27 cellular contexts compared by ENCODE assay signal in the genomic region with DNA sequence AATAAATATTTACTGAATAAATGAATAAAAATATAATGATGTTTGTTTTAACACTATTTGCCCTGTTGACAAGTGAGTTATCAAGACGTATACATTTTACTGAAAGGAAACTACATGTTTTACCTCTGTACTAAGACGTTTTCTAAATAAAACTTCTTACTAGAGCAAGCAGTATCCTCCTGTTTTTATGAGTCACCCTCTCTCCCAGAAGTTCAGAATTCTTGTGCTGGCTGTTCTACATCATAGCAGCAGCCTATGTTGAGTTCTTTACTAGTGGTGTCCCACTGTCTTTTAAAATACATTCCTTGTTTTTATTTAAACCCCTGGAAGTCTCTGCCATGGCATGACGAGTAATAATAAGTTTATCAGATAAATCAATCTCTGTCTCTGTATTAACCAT.
DNase-seq lines count a peak whose midpoint lies in the region; ATAC-seq and TF ChIP-seq lines count a peak whose summit lies in the region.
"Had no signal": no experiment of that assay in that cellular context is flagged by ENCODE, and none has a peak within 500 bp of the region (broad histone marks: within the 10 kb centered on the region; RNA-seq: fewer than 3 reads in every experiment).

No MANE protein-coding gene starts in this region.

- no peak overlapping the region for H2BK120ac ChIP-seq in IMR-90 (ENCODE audit: low read depth, low read length)

- H3K23ac ChIP-seq in IMR-90 (ENCODE audit: low read depth, low read length) = no peak overlapping the region

- TF ChIP-seq CTCF in IMR-90 (conservative IDR thresholded peaks at IDR 0.05; ENCODE audit: low read depth, low read length) (no peak), brain microvascular endothelial cell (IDR thresholded peaks at IDR 0.05; ENCODE audit: low read depth, low read length, missing control alignments) (no peak), osteocyte (IDR thresholded peaks at IDR 0.05) (no peak)

- TF ChIP-seq POLR2A in IMR-90 (IDR thresholded peaks at IDR 0.05; ENCODE audit: low read depth, low read length) = no peak

- H2AFZ ChIP-seq in IMR-90 (replicated peaks; ENCODE audit: low read length, poor library complexity) = no peak overlapping the region

- TF ChIP-seq RAD21 in IMR-90 (IDR thresholded peaks at IDR 0.05; ENCODE audit: low read length) = no peak

- BruUV-seq in IMR-90 (replicated peaks; lab: Mats Ljungman, UMichigan) = no TSS peak

- no peaks in the 10 kb centered on the region for H3K4me1 ChIP-seq in IMR-90 (ENCODE audit: control insufficient read depth, insufficient read depth, low read length)
- H3K4me1 ChIP-seq: prostate gland, spleen, thyroid gland had no signal

- H3K36me3 ChIP-seq in IMR-90 (ENCODE audit: control insufficient read depth, insufficient read depth, low read length) (no peaks in the 10 kb centered on the region), brain microvascular endothelial cell (replicated peaks) (no peaks in the 10 kb centered on the region)
- H3K36me3 ChIP-seq: prostate gland, spleen, thyroid gland had no signal

- intact Hi-C loops in IMR-90 (cut with micrococcal nuclease) = no loop called here
- intact Hi-C loops in left cardiac atrium (cut with DNase I) = no loop called here

- POLR2A ChIA-PET in IMR-90 (lab: Charles Lee; ENCODE audit: unreplicated experiment) = no interaction called here

- no peak overlapping the region for H3K27ac ChIP-seq in IMR-90 (ENCODE audit: insufficient read depth, low read length)
- H3K27ac ChIP-seq in brain microvascular endothelial cell = no peak overlapping the region
- H3K27ac ChIP-seq: KMS-11, prostate gland, spleen, thyroid gland had no signal

- H3K4ac ChIP-seq in IMR-90 (ENCODE audit: low read depth, low read length) = no peak overlapping the region

- H3K9ac ChIP-seq in IMR-90 (ENCODE audit: low read depth, low read length) = no peak overlapping the region
- H3K9ac ChIP-seq: KMS-11 had no signal

- H3K9me1 ChIP-seq in IMR-90 (ENCODE audit: insufficient read depth, low read length) = no peaks in the 10 kb centered on the region

- H2AK5ac ChIP-seq in IMR-90 (ENCODE audit: low read depth, low read length) = no peak overlapping the region

- WGBS in IMR-90 (ENCODE audit: extremely low coverage in 2 of 2, insufficient read length in 1 of 2), 2 experiments = 33% methylated on average over 1 of the region's 3 CpGs; no CpG with 5 or more reads in 1 of the 2 experiments

- H4K8ac ChIP-seq in IMR-90 (ENCODE audit: low read depth in 2 of 2, low read length in 2 of 2) = no peak overlapping the region

- H3K4me3 Mint-ChIP-seq in osteocyte (ENCODE audit: unreplicated experiment) = no peak overlapping the region
- H3K4me3 Mint-ChIP-seq: activated CD4-positive, alpha-beta memory T cell treated with anti-CD3 and anti-CD28 coated beads, Interleukin-2, amount 10 ng/mL, durations not matched to agents 7 days and 5 days; CD4-positive, CD25-positive, alpha-beta regulatory T cell; stimulated activated naive CD8-positive, alpha-beta T cell treated with anti-CD3 and anti-CD28 coated beads, Interleukin-15, Interleukin-2, amounts not matched to agents 100 ng/mL and 50 ng/mL, for 24 hours had no signal

- H2AK9ac ChIP-seq in IMR-90 (replicated peaks; ENCODE audit: low read depth, low read length, poor library complexity) = no peak overlapping the region

- H2BK15ac ChIP-seq in IMR-90 (ENCODE audit: low read depth, low read length) = no peak overlapping the region

- CTCF ChIA-PET in IMR-90 (lab: Yijun Ruan, JAX) = no interaction called here

- peaks cover 23% of the 10 kb centered on the region for H3K27me3 Mint-ChIP-seq in osteocyte (ENCODE audit: unreplicated experiment)
- H3K27me3 Mint-ChIP-seq: activated CD4-positive, alpha-beta memory T cell treated with anti-CD3 and anti-CD28 coated beads, Interleukin-2, amount 10 ng/mL, durations not matched to agents 7 days and 5 days; CD4-positive, CD25-positive, alpha-beta regulatory T cell; stimulated activated naive CD8-positive, alpha-beta T cell treated with anti-CD3 and anti-CD28 coated beads, Interleukin-15, Interleukin-2, amounts not matched to agents 100 ng/mL and 50 ng/mL, for 24 hours had no signal

- no peak overlapping the region for H2BK5ac ChIP-seq in IMR-90 (ENCODE audit: low read depth, low read length, poor library complexity, severe bottlenecking)

- H3K14ac ChIP-seq in IMR-90 (replicated peaks; ENCODE audit: low read depth, low read length) = no peak overlapping the region

- no peak overlapping the region for H4K5ac ChIP-seq in IMR-90 (ENCODE audit: low read depth, low read length)

- peak; percentile 16 for DNase-seq in IMR-90
- peak; percentile 49 for DNase-seq in brain microvascular endothelial cell
- DNase-seq in fibroblast of peridontal ligament (ENCODE audit: extremely low read depth) = peak; percentile 13
- peak; percentile 12 for DNase-seq in skeletal muscle cell (ENCODE audit: low read depth)
- no peak for DNase-seq in left cardiac atrium
- no peak for DNase-seq in osteocyte (ENCODE audit: extremely low spot score, unreplicated experiment)
- DNase-seq in activated CD4-positive, alpha-beta T cell treated with anti-CD3 and anti-CD28 coated beads, Interleukin-2, amount 50 U/mL, for 4 hours = no peak
- DNase-seq: activated CD4-positive, alpha-beta memory T cell treated with anti-CD3 and anti-CD28 coated beads, Interleukin-2, amount 10 ng/mL, durations not matched to agents 7 days and 5 days; activated CD4-positive, CD25-positive, alpha-beta regulatory T cell; activated effector memory CD4-positive, alpha-beta T cell treated with anti-CD3 and anti-CD28 coated beads, Interleukin-2, amount 50 U/mL, for 16 hours; activated T-cell treated with anti-CD3 and anti-CD28 coated beads for 4 hours; caudate nucleus; CD4-positive, CD25-positive, alpha-beta regulatory T cell; DMS153; NCI-H1092; NCI-H187 treated with DMSO at 0.1 percent for 48 hours; NCI-H2227 treated with DMSO at 0.1 percent for 48 hours; NCI-H748 treated with DMSO at 0.1 percent for 48 hours; spleen; SW 1271; thyroid gland had no signal

- H3K4me3 ChIP-seq in IMR-90 (ENCODE audit: insufficient read depth, low read depth, low read length) (no peak overlapping the region), brain microvascular endothelial cell (ENCODE audit: low read depth, low read length) (no peak overlapping the region), skeletal muscle cell (ENCODE audit: low read depth, low read length) (no peak overlapping the region)
- H3K4me3 ChIP-seq: prostate gland, spleen, thyroid gland had no signal

- peaks cover 3% of the 10 kb centered on the region for H3K36me3 Mint-ChIP-seq in osteocyte (ENCODE audit: unreplicated experiment)
- H3K36me3 Mint-ChIP-seq: CD4-positive, CD25-positive, alpha-beta regulatory T cell had no signal

- H4K91ac ChIP-seq in IMR-90 (ENCODE audit: insufficient read depth, low read depth, low read length) = no peak overlapping the region

- peaks cover 23% of the 10 kb centered on the region for H3K9me3 Mint-ChIP-seq in osteocyte (ENCODE audit: unreplicated experiment)
- H3K9me3 Mint-ChIP-seq: stimulated activated naive CD8-positive, alpha-beta T cell treated with anti-CD3 and anti-CD28 coated beads, Interleukin-15, Interleukin-2, amounts not matched to agents 100 ng/mL and 50 ng/mL, for 24 hours had no signal

- H3K4me2 ChIP-seq in IMR-90 (ENCODE audit: low read depth, low read length) = no peak overlapping the region
- H3K4me2 ChIP-seq: KMS-11 had no signal

- H2BK20ac ChIP-seq in IMR-90 (ENCODE audit: low read depth, low read length) = no peak overlapping the region

- ATAC-seq in IMR-90 (ENCODE audit: low read depth) (peak; percentile 62), left cardiac atrium (no peak), HG03432 (IDR thresholded peaks at IDR 0.05; ENCODE audit: unreplicated experiment) (no peak)
- ATAC-seq: left lobe of liver, Right ventricle myocardium inferior had no signal

- H3K56ac ChIP-seq in IMR-90 (ENCODE audit: extremely low read depth, insufficient read depth, low read length) = no peak overlapping the region

- in situ Hi-C loops in IMR-90 (cut with MboI; ENCODE audit: low sequenced_read_pairs) (no loop called here), brain microvascular endothelial cell (cut with HindIII; ENCODE audit: low pct_ligation_motif_present, low sequenced_read_pairs) (no loop called here)

- H3K27ac Mint-ChIP-seq in osteocyte (ENCODE audit: unreplicated experiment) = no peak overlapping the region
- H3K27ac Mint-ChIP-seq: activated CD4-positive, alpha-beta memory T cell treated with anti-CD3 and anti-CD28 coated beads, Interleukin-2, amount 10 ng/mL, durations not matched to agents 7 days and 5 days; CD4-positive, CD25-positive, alpha-beta regulatory T cell; stimulated activated naive CD8-positive, alpha-beta T cell treated with anti-CD3 and anti-CD28 coated beads, Interleukin-15, Interleukin-2, amounts not matched to agents 100 ng/mL and 50 ng/mL, for 24 hours had no signal

- H4K20me1 ChIP-seq in IMR-90 (ENCODE audit: insufficient read depth, low read length) = no peaks in the 10 kb centered on the region

- dilution Hi-C loops in IMR-90 (cut with HindIII; ENCODE audit: low sequenced_read_pairs, unreplicated experiment) = no loop called here

- no peaks in the 10 kb centered on the region for H3K4me1 Mint-ChIP-seq in osteocyte (ENCODE audit: unreplicated experiment)
- H3K4me1 Mint-ChIP-seq: activated CD4-positive, alpha-beta memory T cell treated with anti-CD3 and anti-CD28 coated beads, Interleukin-2, amount 10 ng/mL, durations not matched to agents 7 days and 5 days; CD4-positive, CD25-positive, alpha-beta regulatory T cell had no signal

- no peak overlapping the region for H3K18ac ChIP-seq in IMR-90 (ENCODE audit: low read depth, low read length)

- H3K79me1 ChIP-seq in IMR-90 (ENCODE audit: low read depth in 1 of 2, low read length in 2 of 2) = no peaks in the 10 kb centered on the region

- H3K27me3 ChIP-seq in IMR-90 (ENCODE audit: control insufficient read depth, insufficient read depth, low read length) (no peaks in the 10 kb centered on the region), brain microvascular endothelial cell (replicated peaks) (no peaks in the 10 kb centered on the region)
- H3K27me3 ChIP-seq: spleen, thyroid gland had no signal

- H3K9me3 ChIP-seq in IMR-90 (ENCODE audit: control insufficient read depth, insufficient read depth, low read length) = 0 out of 2 replicates have a peak, but pooled peaks cover under 1% of the 10 kb centered on the region
- H3K9me3 ChIP-seq: prostate gland, thyroid gland had no signal

TF ChIP-seq in IMR-90, 13 proteins besides CTCF, POLR2A, EP300 and RAD21 (continues in another document):
- TF ChIP-seq MAFK (IDR thresholded peaks at IDR 0.05; ENCODE audit: low read depth, low read length) = no peak
- no peak for TF ChIP-seq FOS (IDR thresholded peaks at IDR 0.05; ENCODE audit: low read depth, low read length)
- TF ChIP-seq MAZ (IDR thresholded peaks at IDR 0.05; ENCODE audit: borderline replicate concordance, low read depth, low read length) = no peak
- TF ChIP-seq CHD1 (IDR thresholded peaks at IDR 0.05; ENCODE audit: low read depth, low read length) = no peak
- TF ChIP-seq CEBPB (IDR thresholded peaks at IDR 0.05; ENCODE audit: low read depth, low read length) = no peak
- no peak for TF ChIP-seq RCOR1 (IDR thresholded peaks at IDR 0.05; ENCODE audit: insufficient replicate concordance, low read length)

Comparison
In these comparisons a context has a peak if more than half of its experiments do, and no peak if none do; other contexts are left out.
1. DNase-seq: peak in IMR-90 (single experiment), brain microvascular endothelial cell (single experiment), fibroblast of peridontal ligament (single experiment) and skeletal muscle cell (single experiment); none in left cardiac atrium (single experiment), osteocyte (single experiment) and activated CD4-positive, alpha-beta T cell treated with anti-CD3 and anti-CD28 coated beads, Interleukin-2, amount 50 U/mL, for 4 hours (0 of 2).